5 cellular contexts compared by ENCODE assay signal in genomic region chr17:22405080-22405479, GRCh38.
A peak's percentile ranks its signal among the peaks of the same experiment; 100 is the strongest.
DNase-seq lines count a peak whose midpoint lies in the region; ATAC-seq and TF ChIP-seq lines count a peak whose summit lies in the region.
"Not testable (repeated sequence)": the region's sequence is repeated elsewhere in the genome, so short reads cannot be mapped to it uniquely, and the experiment has no call there.

No MANE protein-coding gene starts in this region.

- not testable (repeated sequence) for H3K4me3 Mint-ChIP-seq in activated T-cell treated with anti-CD3 and anti-CD28 coated beads, Interleukin-2, amount 50 U/mL, for 4 hours

- H3K27me3 Mint-ChIP-seq in activated T-cell treated with anti-CD3 and anti-CD28 coated beads, Interleukin-2, amount 50 U/mL, for 4 hours (ENCODE audit: low read depth), result not testable (repeated sequence)

- not testable (repeated sequence) for H3K27ac ChIP-seq in RWPE2 (ENCODE audit: poor library complexity, severe bottlenecking)

- not testable (repeated sequence) for H3K36me3 ChIP-seq in RWPE2 (ENCODE audit: low read depth)

- not testable (repeated sequence) for H3K27me3 ChIP-seq in RWPE2 (ENCODE audit: insufficient read depth, poor library complexity, severe bottlenecking)

- not testable (repeated sequence) for H3K4me1 ChIP-seq in RWPE2 (ENCODE audit: insufficient read depth, poor library complexity, severe bottlenecking)

- DNase-seq in RWPE2 (ENCODE audit: low spot score), result peak; percentile 47
- DNase-seq in activated CD8-positive, alpha-beta memory T cell treated with anti-CD3 and anti-CD28 coated beads, Interleukin-2, amount 50 U/mL, for 4 hours, result peak; percentile 32
- DNase-seq in activated T-cell treated with anti-CD3 and anti-CD28 coated beads, Interleukin-2, amount 50 U/mL, for 4 hours, result peak; percentile 26
- peak; percentile 10 for DNase-seq in activated T-helper 9 cell treated with anti-CD3 and anti-CD28 coated beads, Interleukin-2, amount 50 U/mL, for 16 hours (ENCODE audit: low read depth)
- DNase-seq in Right ventricle myocardium inferior (ENCODE audit: missing footprints), result peak; percentile 45

- ATAC-seq in RWPE2 (ENCODE audit: low read depth); activated T-cell treated with anti-CD3 and anti-CD28 coated beads, Interleukin-2, amount 50 U/mL, for 4 hours; Right ventricle myocardium inferior: not testable (repeated sequence)

- H3K36me3 Mint-ChIP-seq in activated T-cell treated with anti-CD3 and anti-CD28 coated beads, Interleukin-2, amount 50 U/mL, for 4 hours (ENCODE audit: insufficient read depth), result not testable (repeated sequence)

- not testable (repeated sequence) for H3K4me1 Mint-ChIP-seq in activated T-cell treated with anti-CD3 and anti-CD28 coated beads, Interleukin-2, amount 50 U/mL, for 4 hours (ENCODE audit: low read depth)

- not testable (repeated sequence) for H3K9me3 Mint-ChIP-seq in activated T-cell treated with anti-CD3 and anti-CD28 coated beads, Interleukin-2, amount 50 U/mL, for 4 hours

- not testable (repeated sequence) for H3K4me3 ChIP-seq in RWPE2 (ENCODE audit: severe bottlenecking)

- not testable (repeated sequence) for H3K9me3 ChIP-seq in RWPE2 (ENCODE audit: severe bottlenecking)

- intact Hi-C loops in Right ventricle myocardium inferior (cut with DNase I), result not testable (repeated sequence)

- TF ChIP-seq CTCF in RWPE2 (IDR thresholded peaks at IDR 0.05; ENCODE audit: poor library complexity, severe bottlenecking), result not testable (repeated sequence)
